ENCODE assay signal across 24 cellular contexts in genomic region chr6:159023893-159024292, GRCh38. TPM values are rescaled to one million over a fixed set of nuclear protein-coding genes. Genes with fewer than 3 reads are reported as not detected.
DNase-seq lines count a peak whose midpoint lies in the region; ATAC-seq and TF ChIP-seq lines count a peak whose summit lies in the region.
"Had no signal": no experiment of that assay in that cellular context is flagged by ENCODE, and none has a peak within 500 bp of the region (broad histone marks: within the 10 kb centered on the region; RNA-seq: fewer than 3 reads in every experiment).

No MANE protein-coding gene starts in this region.

- no peak overlapping the region for H3K27ac ChIP-seq in lower lobe of right lung
- H3K27ac ChIP-seq: BLaER1 treated with 17β-estradiol and CSF1 and Interleukin-3, amounts not matched to agents 10 nM and 100 nM; breast epithelium; suprapubic skin had no signal

- H3K27me3 Mint-ChIP-seq in activated naive CD4-positive, alpha-beta T cell treated with anti-CD3 and anti-CD28 coated beads, Interleukin-2, amount 10 ng/mL, durations not matched to agents 7 days and 5 days: peaks cover 5% of the 10 kb centered on the region
- H3K27me3 Mint-ChIP-seq in T-helper 2 cell treated with Interferon-gamma antibody and Interleukin-4, amounts not matched to agents 5 μg/mL and 100 μg/mL, for 36 hours (ENCODE audit: low read depth): no peaks in the 10 kb centered on the region
- H3K27me3 Mint-ChIP-seq in activated naive CD4-positive, alpha-beta T cell treated with anti-CD3 and anti-CD28 coated beads, Interleukin-2, amount 50 U/mL, for 24 hours: no peaks in the 10 kb centered on the region
- H3K27me3 Mint-ChIP-seq: naive thymus-derived CD8-positive, alpha-beta T cell had no signal

- H3K27me3 ChIP-seq in lower lobe of right lung (ENCODE audit: low read depth): no peaks in the 10 kb centered on the region
- H3K27me3 ChIP-seq: BLaER1 treated with 17β-estradiol and CSF1 and Interleukin-3, amounts not matched to agents 10 nM and 100 nM; breast epithelium; suprapubic skin had no signal

- H3K4me1 ChIP-seq in lower lobe of right lung: no peaks in the 10 kb centered on the region
- H3K4me1 ChIP-seq: breast epithelium, Caco-2, suprapubic skin had no signal

- H3K4me1 Mint-ChIP-seq in activated naive CD4-positive, alpha-beta T cell treated with anti-CD3 and anti-CD28 coated beads, Interleukin-2, amount 10 ng/mL, durations not matched to agents 7 days and 5 days: peaks cover 9% of the 10 kb centered on the region
- H3K4me1 Mint-ChIP-seq in T-helper 2 cell treated with Interferon-gamma antibody and Interleukin-4, amounts not matched to agents 5 μg/mL and 100 μg/mL, for 36 hours (ENCODE audit: low read depth): peaks cover 15% of the 10 kb centered on the region
- H3K4me1 Mint-ChIP-seq in activated naive CD4-positive, alpha-beta T cell treated with anti-CD3 and anti-CD28 coated beads, Interleukin-2, amount 50 U/mL, for 24 hours: peaks cover 35% of the 10 kb centered on the region
- H3K4me1 Mint-ChIP-seq in stimulated activated effector memory CD8-positive, alpha-beta T cell treated with anti-CD3 and anti-CD28 coated beads, Interleukin-12 subunit alpha, Interleukin-12 subunit beta, amount 100 ng/mL, for 72 hours: peaks cover 27% of the 10 kb centered on the region
- H3K4me1 Mint-ChIP-seq: H9 had no signal

- intact Hi-C loops in lower lobe of right lung (cut with DNase I): no loop called here

- peaks cover 24% of the 10 kb centered on the region for H3K36me3 Mint-ChIP-seq in activated naive CD4-positive, alpha-beta T cell treated with anti-CD3 and anti-CD28 coated beads, Interleukin-2, amount 10 ng/mL, durations not matched to agents 7 days and 5 days
- peaks cover 34% of the 10 kb centered on the region for H3K36me3 Mint-ChIP-seq in T-helper 2 cell treated with Interferon-gamma antibody and Interleukin-4, amounts not matched to agents 5 μg/mL and 100 μg/mL, for 36 hours (ENCODE audit: low read depth)
- peaks cover 23% of the 10 kb centered on the region for H3K36me3 Mint-ChIP-seq in activated naive CD4-positive, alpha-beta T cell treated with anti-CD3 and anti-CD28 coated beads, Interleukin-2, amount 50 U/mL, for 24 hours
- H3K36me3 Mint-ChIP-seq in stimulated activated effector memory CD8-positive, alpha-beta T cell treated with anti-CD3 and anti-CD28 coated beads, Interleukin-12 subunit alpha, Interleukin-12 subunit beta, amount 100 ng/mL, for 72 hours: no peaks in the 10 kb centered on the region

- CTCF ChIA-PET in activated naive CD4-positive, alpha-beta T cell treated with anti-CD3 and anti-CD28 coated beads, Interleukin-2, amount 10 ng/mL, durations not matched to agents 7 days and 5 days (lab: Charles Lee): interaction anchor here (1.0 to 1.5 kb wide), 2 partner anchors 15 to 111 kb away, joined by 5 read pairs; no protein-coding TSS in a partner anchor

- no peak overlapping the region for H3K4me3 Mint-ChIP-seq in activated naive CD4-positive, alpha-beta T cell treated with anti-CD3 and anti-CD28 coated beads, Interleukin-2, amount 10 ng/mL, durations not matched to agents 7 days and 5 days
- H3K4me3 Mint-ChIP-seq in T-helper 2 cell treated with Interferon-gamma antibody and Interleukin-4, amounts not matched to agents 5 μg/mL and 100 μg/mL, for 36 hours: no peak overlapping the region
- H3K4me3 Mint-ChIP-seq in activated naive CD4-positive, alpha-beta T cell treated with anti-CD3 and anti-CD28 coated beads, Interleukin-2, amount 50 U/mL, for 24 hours: peak overlapping the region; percentile 16
- peak overlapping the region; percentile 10 for H3K4me3 Mint-ChIP-seq in stimulated activated effector memory CD8-positive, alpha-beta T cell treated with anti-CD3 and anti-CD28 coated beads, Interleukin-12 subunit alpha, Interleukin-12 subunit beta, amount 100 ng/mL, for 72 hours
- H3K4me3 Mint-ChIP-seq: H9; naive thymus-derived CD8-positive, alpha-beta T cell had no signal

- peak; percentile 99 for ATAC-seq in stimulated activated effector memory CD8-positive, alpha-beta T cell treated with anti-CD3 and anti-CD28 coated beads, Interleukin-12 subunit alpha, Interleukin-12 subunit beta, amount 100 ng/mL, for 72 hours
- ATAC-seq in lower lobe of right lung: no peak
- ATAC-seq: naive thymus-derived CD8-positive, alpha-beta T cell; PC-3 had no signal

- H3K9me3 Mint-ChIP-seq in activated naive CD4-positive, alpha-beta T cell treated with anti-CD3 and anti-CD28 coated beads, Interleukin-2, amount 10 ng/mL, durations not matched to agents 7 days and 5 days: peaks cover 26% of the 10 kb centered on the region
- peaks cover 41% of the 10 kb centered on the region for H3K9me3 Mint-ChIP-seq in T-helper 2 cell treated with Interferon-gamma antibody and Interleukin-4, amounts not matched to agents 5 μg/mL and 100 μg/mL, for 36 hours
- H3K9me3 Mint-ChIP-seq in activated naive CD4-positive, alpha-beta T cell treated with anti-CD3 and anti-CD28 coated beads, Interleukin-2, amount 50 U/mL, for 24 hours: no peaks in the 10 kb centered on the region
- peaks cover 22% of the 10 kb centered on the region for H3K9me3 Mint-ChIP-seq in stimulated activated effector memory CD8-positive, alpha-beta T cell treated with anti-CD3 and anti-CD28 coated beads, Interleukin-12 subunit alpha, Interleukin-12 subunit beta, amount 100 ng/mL, for 72 hours

- TF ChIP-seq CTCF in lower lobe of right lung (IDR thresholded peaks at IDR 0.05): no peak

- no peak overlapping the region for H3K4me3 ChIP-seq in lower lobe of right lung
- H3K4me3 ChIP-seq: BLaER1 treated with 17β-estradiol and CSF1 and Interleukin-3, amounts not matched to agents 10 nM and 100 nM; breast epithelium; suprapubic skin had no signal

- H3K36me3 ChIP-seq in lower lobe of right lung: no peaks in the 10 kb centered on the region
- H3K36me3 ChIP-seq: breast epithelium, suprapubic skin had no signal

- peak; percentile 42 for DNase-seq in activated naive CD4-positive, alpha-beta T cell treated with Interleukin-2 at 50 U/mL for 16 hours
- DNase-seq in activated naive CD4-positive, alpha-beta T cell treated with anti-CD3 and anti-CD28 coated beads, Interleukin-2, amount 10 ng/mL, durations not matched to agents 7 days and 5 days: no peak
- peak; percentile 39 for DNase-seq in T-helper 2 cell treated with Interferon-gamma antibody and Interleukin-4, amounts not matched to agents 5 μg/mL and 100 μg/mL, for 36 hours (ENCODE audit: low spot score)
- DNase-seq in stimulated activated effector memory CD8-positive, alpha-beta T cell treated with anti-CD3 and anti-CD28 coated beads, Interleukin-12 subunit alpha, Interleukin-12 subunit beta, amount 100 ng/mL, for 72 hours (ENCODE audit: low spot score in 2 of 2): no peak
- DNase-seq in activated gamma-delta T cell treated with Interleukin-2 at 50 U/mL for 16 hours: no peak
- DNase-seq in effector CD4-positive, alpha-beta T cell: no peak
- no peak for DNase-seq in lower lobe of right lung
- DNase-seq: Caco-2; effector CD8-positive, alpha-beta T cell; erythroblast; H9; midbrain; naive thymus-derived CD8-positive, alpha-beta T cell; NCI-H1694; NCI-H510A; PC-3; SK-N-SH; stimulated activated CD8-positive, alpha-beta memory T cell treated with anti-CD3 and anti-CD28 coated beads, Interleukin-4, amount 100 ng/mL, for 48 hours had no signal

- no peak overlapping the region for H3K27ac Mint-ChIP-seq in activated naive CD4-positive, alpha-beta T cell treated with anti-CD3 and anti-CD28 coated beads, Interleukin-2, amount 10 ng/mL, durations not matched to agents 7 days and 5 days
- H3K27ac Mint-ChIP-seq in T-helper 2 cell treated with Interferon-gamma antibody and Interleukin-4, amounts not matched to agents 5 μg/mL and 100 μg/mL, for 36 hours: peak overlapping the region; percentile 49
- H3K27ac Mint-ChIP-seq in activated naive CD4-positive, alpha-beta T cell treated with anti-CD3 and anti-CD28 coated beads, Interleukin-2, amount 50 U/mL, for 24 hours: peak overlapping the region; percentile 47
- H3K27ac Mint-ChIP-seq in stimulated activated effector memory CD8-positive, alpha-beta T cell treated with anti-CD3 and anti-CD28 coated beads, Interleukin-12 subunit alpha, Interleukin-12 subunit beta, amount 100 ng/mL, for 72 hours: peak overlapping the region; percentile 35
- H3K27ac Mint-ChIP-seq: H9 had no signal

- peaks cover 15% of the 10 kb centered on the region for H3K9me3 ChIP-seq in lower lobe of right lung
- H3K9me3 ChIP-seq: SK-N-SH had no signal

RNA-seq across cellular contexts. Expression of gene TAGAP, which starts 20.9 kb away (rescaled TPM):
- 17.1 TPM for total RNA-seq in lower lobe of right lung
- total RNA-seq: Caco-2, H9, LHCN-M2, PC-3, pulmonary artery endothelial cell had no signal

RNA-seq across cellular contexts. Expression of gene RSPH3, which starts 23.9 kb away (rescaled TPM):
- total RNA-seq in lower lobe of right lung: 24.2 TPM

Comparison
In these comparisons a context has a peak if more than half of its experiments do, and no peak if none do; other contexts are left out.
1. DNase-seq: peak in activated naive CD4-positive, alpha-beta T cell treated with Interleukin-2 at 50 U/mL for 16 hours (single experiment) and T-helper 2 cell treated with Interferon-gamma antibody and Interleukin-4, amounts not matched to agents 5 μg/mL and 100 μg/mL, for 36 hours (single experiment); none in activated naive CD4-positive, alpha-beta T cell treated with anti-CD3 and anti-CD28 coated beads, Interleukin-2, amount 10 ng/mL, durations not matched to agents 7 days and 5 days (single experiment), stimulated activated effector memory CD8-positive, alpha-beta T cell treated with anti-CD3 and anti-CD28 coated beads, Interleukin-12 subunit alpha, Interleukin-12 subunit beta, amount 100 ng/mL, for 72 hours (0 of 2), activated gamma-delta T cell treated with Interleukin-2 at 50 U/mL for 16 hours (single experiment), effector CD4-positive, alpha-beta T cell (single experiment) and lower lobe of right lung (single experiment).
2. H3K4me3 Mint-ChIP-seq: peak in activated naive CD4-positive, alpha-beta T cell treated with anti-CD3 and anti-CD28 coated beads, Interleukin-2, amount 50 U/mL, for 24 hours (single experiment) and stimulated activated effector memory CD8-positive, alpha-beta T cell treated with anti-CD3 and anti-CD28 coated beads, Interleukin-12 subunit alpha, Interleukin-12 subunit beta, amount 100 ng/mL, for 72 hours (single experiment); none in activated naive CD4-positive, alpha-beta T cell treated with anti-CD3 and anti-CD28 coated beads, Interleukin-2, amount 10 ng/mL, durations not matched to agents 7 days and 5 days (single experiment) and T-helper 2 cell treated with Interferon-gamma antibody and Interleukin-4, amounts not matched to agents 5 μg/mL and 100 μg/mL, for 36 hours (single experiment).